Comparison of ENCODE assay signal across 11 cellular contexts in genomic region chr2:66573866-66574265, GRCh38.
DNase-seq lines count a peak whose midpoint lies in the region; ATAC-seq, FAIRE-seq and TF ChIP-seq lines count a peak whose summit lies in the region.
"Had no signal": no experiment of that assay in that cellular context is flagged by ENCODE, and none has a peak within 500 bp of the region (broad histone marks: within the 10 kb centered on the region; RNA-seq: fewer than 3 reads in every experiment).

No MANE protein-coding gene starts in this region.

- H3K4me3 Mint-ChIP-seq in astrocyte (ENCODE audit: unreplicated experiment): peak overlapping the region; percentile 57

- H3K27me3 Mint-ChIP-seq in astrocyte (ENCODE audit: low read depth, unreplicated experiment): peaks cover 28% of the 10 kb centered on the region

- no peak for TF ChIP-seq EP300 in upper lobe of left lung (IDR thresholded peaks at IDR 0.05)

- H4K20me1 ChIP-seq in astrocyte (ENCODE audit: insufficient read depth, low read length): no peaks in the 10 kb centered on the region

- H3K4me2 ChIP-seq in astrocyte (ENCODE audit: low read length): peak overlapping the region; percentile 73

- peak overlapping the region; percentile 94 for H3K27ac ChIP-seq in cardiac muscle cell
- H3K27ac ChIP-seq in astrocyte (ENCODE audit: low read depth, low read length): peak overlapping the region; percentile 30
- H3K27ac ChIP-seq in upper lobe of left lung: peak overlapping the region; percentile 49 to 93 (median 84)
- peak overlapping the region in 1 of 2 donors; percentile 18 for H3K27ac ChIP-seq in ascending aorta

- H2AFZ ChIP-seq in astrocyte (ENCODE audit: low read depth, low read length): no peak overlapping the region

- no peak for TF ChIP-seq CTCF in cardiac muscle cell (IDR thresholded peaks at IDR 0.05; ENCODE audit: low read depth, low read length)
- no peak for TF ChIP-seq CTCF in astrocyte (IDR thresholded peaks at IDR 0.05; ENCODE audit: insufficient read depth, low read depth, low read length)
- no peak for TF ChIP-seq CTCF in upper lobe of left lung (IDR thresholded peaks at IDR 0.05)
- no peak for TF ChIP-seq CTCF in ascending aorta (IDR thresholded peaks at IDR 0.05)

- DNase-seq in cardiac muscle cell (ENCODE audit: low read depth in 1 of 2, low spot score in 1 of 2) (peak in 1 of 2 donors; percentile 66), left cardiac atrium (no peak), astrocyte (ENCODE audit: low read depth) (no peak), left kidney (ENCODE audit: low read depth, low spot score) (peak; percentile 86), upper lobe of left lung (no peak), NCI-H1436 treated with DMSO at 0.1 percent for 48 hours (lab: John Stamatoyannopoulos, UW) (no peak), midbrain (lab: John Stamatoyannopoulos, UW) (no peak), ascending aorta (ENCODE audit: low spot score in 2 of 2) (no peak)
- DNase-seq: mucosa of descending colon; NCI-H2171; stimulated activated CD4-positive, alpha-beta T cell treated with anti-CD3 and anti-CD28 coated beads, Interleukin-4, amount 100 ng/mL, for 24 hours had no signal

- FAIRE-seq in astrocyte (lab: Jason Lieb, UNC): no peak

- H3K4me1 ChIP-seq in cardiac muscle cell (ENCODE audit: low read depth) (peaks cover 41% of the 10 kb centered on the region), astrocyte (ENCODE audit: insufficient read depth, low read length) (peaks cover 35% of the 10 kb centered on the region), upper lobe of left lung (peaks cover 33 to 50% (median 41%) of the 10 kb centered on the region in 4 donors), ascending aorta (peaks cover 15 to 23% of the 10 kb centered on the region in 2 donors)

- H3K27me3 ChIP-seq in cardiac muscle cell (no peaks in the 10 kb centered on the region), astrocyte (ENCODE audit: insufficient read depth, low read length) (peaks cover 25% of the 10 kb centered on the region), upper lobe of left lung (peaks cover 0 to 39% (median 13%) of the 10 kb centered on the region in 4 donors), ascending aorta (peaks cover 21% of the 10 kb centered on the region)

- H3K4me3 ChIP-seq in cardiac muscle cell: peak overlapping the region; percentile 78
- H3K4me3 ChIP-seq in astrocyte (ENCODE audit: insufficient read depth, low read depth, low read length): no peak overlapping the region
- peak overlapping the region in 1 of 4 donors; percentile 60 for H3K4me3 ChIP-seq in upper lobe of left lung
- H3K4me3 ChIP-seq in ascending aorta: peak overlapping the region in 1 of 2 donors; percentile 86
- H3K4me3 ChIP-seq: mucosa of descending colon had no signal

- H3K9ac ChIP-seq in astrocyte (ENCODE audit: low read length): peak overlapping the region; percentile 64

- intact Hi-C loops in left cardiac atrium (cut with DNase I): loop anchor here in 1 of 2 donors (10.0 kb wide), 1 partner anchor 1271 kb away; no protein-coding TSS in a partner anchor
- intact Hi-C loops in ascending aorta (cut with DNase I): loop anchor here (5.0 to 10.0 kb wide), 4 partner anchors 77 to 959 kb away; partner anchors contain the start of gene ETAA1

- ATAC-seq in left cardiac atrium (no peak), upper lobe of left lung (ENCODE audit: low FRiP score in 2 of 2) (no peak)
- ATAC-seq: mucosa of descending colon had no signal

- no peaks in the 10 kb centered on the region for H3K9me3 Mint-ChIP-seq in astrocyte (ENCODE audit: unreplicated experiment)

- H3K36me3 Mint-ChIP-seq in astrocyte (ENCODE audit: low read depth, unreplicated experiment): no peaks in the 10 kb centered on the region

- peak overlapping the region; percentile 53 for H3K27ac Mint-ChIP-seq in astrocyte (ENCODE audit: unreplicated experiment)

- no peaks in the 10 kb centered on the region for H3K79me2 ChIP-seq in astrocyte (ENCODE audit: insufficient read depth, low read length)

- 11 to 16% methylated on average over 8 of the region's 8 CpGs for WGBS in upper lobe of left lung, 2 donors

- H3K4me1 Mint-ChIP-seq in astrocyte (ENCODE audit: low read depth, unreplicated experiment): peaks cover 16% of the 10 kb centered on the region

- H3K9me3 ChIP-seq in cardiac muscle cell (ENCODE audit: low read depth): no peaks in the 10 kb centered on the region
- no peaks in the 10 kb centered on the region for H3K9me3 ChIP-seq in astrocyte (ENCODE audit: insufficient read depth, low read depth, low read length)
- no peaks in the 10 kb centered on the region for H3K9me3 ChIP-seq in upper lobe of left lung
- no peaks in the 10 kb centered on the region for H3K9me3 ChIP-seq in ascending aorta
- H3K9me3 ChIP-seq: mucosa of descending colon had no signal

- no peak for TF ChIP-seq POLR2A in upper lobe of left lung (IDR thresholded peaks at IDR 0.05)

- H3K36me3 ChIP-seq in cardiac muscle cell (peaks cover 24% of the 10 kb centered on the region), astrocyte (ENCODE audit: insufficient read depth, low read length) (peaks cover 4% of the 10 kb centered on the region), upper lobe of left lung (peaks cover 0 to 11% (median 0%) of the 10 kb centered on the region in 4 donors), ascending aorta (peaks cover 0 to 4% of the 10 kb centered on the region in 2 donors)
